In the genomic region with DNA sequence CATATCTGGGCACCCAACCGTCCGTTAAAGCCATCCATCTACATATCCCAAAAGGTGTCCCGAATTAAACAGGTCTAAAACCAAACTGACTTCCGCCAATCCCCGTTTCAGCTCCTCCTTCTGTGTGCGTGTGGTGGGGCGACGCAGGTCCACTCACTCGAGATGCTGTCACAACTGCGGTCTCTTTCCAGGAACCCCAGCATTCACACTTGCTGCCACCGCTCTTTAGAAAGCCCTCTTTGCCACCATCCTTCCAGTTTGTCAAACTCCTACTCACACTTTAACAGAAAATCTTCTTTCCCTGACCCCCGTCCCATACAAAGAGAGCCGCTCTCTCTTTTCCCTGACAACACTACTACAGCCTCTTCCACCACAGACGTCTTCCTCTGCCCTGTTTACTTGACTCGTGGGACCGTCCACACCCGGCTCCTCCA, we compare ENCODE assay signal across 6 cellular contexts. TPM values are rescaled to one million over a fixed set of nuclear protein-coding genes. Genes with fewer than 3 reads are reported as not detected.
A peak's percentile ranks its signal among the peaks of the same experiment; 100 is the strongest.
DNase-seq lines count a peak whose midpoint lies in the region; ATAC-seq lines count a peak whose summit lies in the region.

No MANE protein-coding gene starts in this region.

- peak overlapping the region; percentile 92 for H3K4me3 ChIP-seq in CD4-positive, CD25-positive, alpha-beta regulatory T cell (ENCODE audit: low read depth, low read length)
- H3K4me3 ChIP-seq in endocrine pancreas (ENCODE audit: control insufficient read depth, insufficient read depth, low read length) (peak overlapping the region; percentile 76), skin epidermis (peak overlapping the region; percentile 47 to 97 (median 90))

- H3K27me3 Mint-ChIP-seq in CD4-positive, CD25-positive, alpha-beta regulatory T cell: peaks cover 31% of the 10 kb centered on the region

- H3K9ac ChIP-seq in endocrine pancreas (ENCODE audit: control insufficient read depth, insufficient read depth, low read length): peak overlapping the region; percentile 97

- peak; percentile 16 to 68 (median 39) for DNase-seq in CD4-positive, CD25-positive, alpha-beta regulatory T cell
- peak; percentile 54 for DNase-seq in NAMALWA (ENCODE audit: low spot score)
- DNase-seq in DMS153 treated with DMSO at 0.1 percent for 48 hours (lab: John Stamatoyannopoulos, UW; ENCODE audit: unreplicated experiment): no peak
- no peak for DNase-seq in NK-92 treated with Interleukin-12 subunit alpha and Interleukin-12 subunit beta, amount 100 ng/mL, for 24 hours (lab: John Stamatoyannopoulos, UW)

- H3K9me3 ChIP-seq in CD4-positive, CD25-positive, alpha-beta regulatory T cell (ENCODE audit: control insufficient read depth in 2 of 2, low read length in 2 of 2): no peaks in the 10 kb centered on the region
- no peaks in the 10 kb centered on the region for H3K9me3 ChIP-seq in endocrine pancreas (ENCODE audit: control insufficient read depth, low read length)

- peaks cover 34% of the 10 kb centered on the region for H3K36me3 ChIP-seq in CD4-positive, CD25-positive, alpha-beta regulatory T cell (ENCODE audit: control insufficient read depth, insufficient read depth, low read length)
- H3K36me3 ChIP-seq in endocrine pancreas (ENCODE audit: control insufficient read depth, insufficient read depth, low read length): peaks cover 7% of the 10 kb centered on the region

- peak overlapping the region; percentile 90 to 99 (median 97) for H3K4me3 Mint-ChIP-seq in CD4-positive, CD25-positive, alpha-beta regulatory T cell

- no peak for ATAC-seq in CD4-positive, CD25-positive, alpha-beta regulatory T cell (ENCODE audit: low read depth in 2 of 2)

- H3K27me3 ChIP-seq in CD4-positive, CD25-positive, alpha-beta regulatory T cell (ENCODE audit: control insufficient read depth, insufficient read depth, low read length): peaks cover 2% of the 10 kb centered on the region
- peaks cover 8% of the 10 kb centered on the region for H3K27me3 ChIP-seq in endocrine pancreas (ENCODE audit: control insufficient read depth, insufficient read depth, low read length)

- H3K27ac ChIP-seq in CD4-positive, CD25-positive, alpha-beta regulatory T cell (ENCODE audit: insufficient read depth, low read length, poor library complexity, severe bottlenecking): peak overlapping the region; percentile 90
- H3K27ac ChIP-seq in skin epidermis: peak overlapping the region in 20 of 21 experiments; percentile 2 to 92 (median 82)

- peak overlapping the region; percentile 93 to 99 (median 98) for H3K27ac Mint-ChIP-seq in CD4-positive, CD25-positive, alpha-beta regulatory T cell

- H3K4me1 Mint-ChIP-seq in CD4-positive, CD25-positive, alpha-beta regulatory T cell: peaks cover 0 to 37% (median 17%) of the 10 kb centered on the region in 4 donors

- peaks cover 0 to 2% (median 0%) of the 10 kb centered on the region in 7 donors for H3K9me3 Mint-ChIP-seq in CD4-positive, CD25-positive, alpha-beta regulatory T cell

- H3K36me3 Mint-ChIP-seq in CD4-positive, CD25-positive, alpha-beta regulatory T cell: peaks cover 8% of the 10 kb centered on the region

- H3K4me1 ChIP-seq in CD4-positive, CD25-positive, alpha-beta regulatory T cell (ENCODE audit: control insufficient read depth, insufficient read depth, low read length, poor library complexity, severe bottlenecking): peaks cover 13% of the 10 kb centered on the region
- no peaks in the 10 kb centered on the region for H3K4me1 ChIP-seq in endocrine pancreas (ENCODE audit: control insufficient read depth, insufficient read depth, low read length)

RNA-seq across cellular contexts. Expression of gene ESS2, which starts 0.5 kb away (rescaled TPM):
- total RNA-seq in CD4-positive, CD25-positive, alpha-beta regulatory T cell: 47.3 TPM
- 10 to 100 TPM in 3 of 4 donors, 1 to 10 TPM in 1; 10.0 to 12.5 (median 11.2) TPM for polyA plus RNA-seq in CD4-positive, CD25-positive, alpha-beta regulatory T cell

RNA-seq across cellular contexts. Expression of gene GSC2, which starts 6.1 kb away (rescaled TPM):
- not detected for total RNA-seq in CD4-positive, CD25-positive, alpha-beta regulatory T cell
- polyA plus RNA-seq in CD4-positive, CD25-positive, alpha-beta regulatory T cell: not detected

RNA-seq across cellular contexts. Expression of gene TSSK2, which starts 12.9 kb away (rescaled TPM):
- not detected for total RNA-seq in CD4-positive, CD25-positive, alpha-beta regulatory T cell
- not detected for polyA plus RNA-seq in CD4-positive, CD25-positive, alpha-beta regulatory T cell

RNA-seq across cellular contexts. Expression of gene DGCR2, which starts 21.8 kb away (rescaled TPM):
- 58.4 TPM for total RNA-seq in CD4-positive, CD25-positive, alpha-beta regulatory T cell
- 10 to 100 TPM; 51.8 to 75.2 (median 57.2) TPM for polyA plus RNA-seq in CD4-positive, CD25-positive, alpha-beta regulatory T cell

RNA-seq across cellular contexts. Expression of gene SLC25A1, which starts 34.6 kb away (rescaled TPM):
- 27.6 TPM for total RNA-seq in CD4-positive, CD25-positive, alpha-beta regulatory T cell
- 10 to 100 TPM; 38.9 to 62.9 (median 52.6) TPM for polyA plus RNA-seq in CD4-positive, CD25-positive, alpha-beta regulatory T cell

Comparison
In these comparisons a context has a peak if more than half of its experiments do, and no peak if none do; other contexts are left out.
1. DNase-seq: peak in CD4-positive, CD25-positive, alpha-beta regulatory T cell (3 of 3) and NAMALWA (single experiment); none in DMS153 treated with DMSO at 0.1 percent for 48 hours (single experiment) and NK-92 treated with Interleukin-12 subunit alpha and Interleukin-12 subunit beta, amount 100 ng/mL, for 24 hours (single experiment).
2. Peak in every context shown above with its lines, with median percentiles within 50 percentile points of each other: H3K4me3 ChIP-seq.